ENCODE assay signal across 1 cellular context in genomic region chr1:235324296-235324695, GRCh38.
TF ChIP-seq lines count a peak whose summit lies in the region.

No MANE protein-coding gene starts in this region.

TF ChIP-seq in SK-N-SH, 30 proteins besides CTCF, POLR2A, EP300 and RAD21 (continued from another document):
- TF ChIP-seq PBX3 (IDR thresholded peaks at IDR 0.05) (no peak), FOXJ3 (CRISPR knock-in tag; IDR thresholded peaks at IDR 0.05) (no peak), TEAD4 (IDR thresholded peaks at IDR 0.05; ENCODE audit: borderline replicate concordance, insufficient read depth) (no peak), TAF1 (IDR thresholded peaks at IDR 0.05; ENCODE audit: borderline replicate concordance, low read depth, low read length) (no peak), FOXM1 (IDR thresholded peaks at IDR 0.05; ENCODE audit: low read depth) (no peak), IRF3 (IDR thresholded peaks at IDR 0.05; ENCODE audit: low read depth, low read length) (no peak), EZH2phosphoT487 (IDR thresholded peaks at IDR 0.05; ENCODE audit: borderline replicate concordance, low read depth) (no peak)
- TF ChIP-seq, protein P1, sequence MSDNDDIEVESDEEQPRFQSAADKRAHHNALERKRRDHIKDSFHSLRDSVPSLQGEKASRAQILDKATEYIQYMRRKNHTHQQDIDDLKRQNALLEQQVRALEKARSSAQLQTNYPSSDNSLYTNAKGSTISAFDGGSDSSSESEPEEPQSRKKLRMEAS (IDR thresholded peaks at IDR 0.05; ENCODE audit: low read depth), result no peak
